Comparison of ENCODE assay signal across 1 cellular context in genomic region chr19:54312436-54313362, GRCh38.
TF ChIP-seq lines count a peak whose summit lies in the region.

TSS of gene LILRA5 (minus strand) at chr19:54313166. CDS start at chr19:54313019, 147 bp downstream.

TF ChIP-seq in H1, 55 proteins besides CTCF, POLR2A, EP300 and RAD21:
- TF ChIP-seq SIX5 (IDR thresholded peaks at IDR 0.05; ENCODE audit: low read depth, low read length) (no peak), ZNF274 (IDR thresholded peaks at IDR 0.05; ENCODE audit: borderline replicate concordance, extremely low read depth, low read length) (no peak), POLR2AphosphoS5 (IDR thresholded peaks at IDR 0.05; ENCODE audit: low read depth, low read length) (no peak), PHF8 (conservative IDR thresholded peaks at IDR 0.05; ENCODE audit: low read depth, low read length) (no peak), GABPA (IDR thresholded peaks at IDR 0.05; ENCODE audit: borderline replicate concordance, insufficient read depth, low read length) (no peak), HDAC6 (IDR thresholded peaks at IDR 0.05; ENCODE audit: low read depth, low read length) (no peak), KDM1A (IDR thresholded peaks at IDR 0.05; ENCODE audit: borderline replicate concordance, low read length) (no peak), CHD1 (IDR thresholded peaks at IDR 0.05; ENCODE audit: low read depth, low read length) (no peak), CBX8 (IDR thresholded peaks at IDR 0.05; ENCODE audit: borderline replicate concordance, low read depth, low read length) (no peak), TEAD4 (IDR thresholded peaks at IDR 0.05; ENCODE audit: low read depth, low read length) (no peak), RFX5 (IDR thresholded peaks at IDR 0.05; ENCODE audit: borderline replicate concordance, low read depth, low read length) (no peak), TAF1 (IDR thresholded peaks at IDR 0.05; ENCODE audit: low read depth, low read length) (no peak), SUZ12 (IDR thresholded peaks at IDR 0.05; ENCODE audit: low read length) (no peak), EZH2 (IDR thresholded peaks at IDR 0.05; ENCODE audit: low read depth, low read length, severe bottlenecking) (no peak), CREB1 (IDR thresholded peaks at IDR 0.05) (no peak), SIRT6 (IDR thresholded peaks at IDR 0.05; ENCODE audit: low read length) (no peak)
